25 cellular contexts compared by ENCODE assay signal in the genomic region with DNA sequence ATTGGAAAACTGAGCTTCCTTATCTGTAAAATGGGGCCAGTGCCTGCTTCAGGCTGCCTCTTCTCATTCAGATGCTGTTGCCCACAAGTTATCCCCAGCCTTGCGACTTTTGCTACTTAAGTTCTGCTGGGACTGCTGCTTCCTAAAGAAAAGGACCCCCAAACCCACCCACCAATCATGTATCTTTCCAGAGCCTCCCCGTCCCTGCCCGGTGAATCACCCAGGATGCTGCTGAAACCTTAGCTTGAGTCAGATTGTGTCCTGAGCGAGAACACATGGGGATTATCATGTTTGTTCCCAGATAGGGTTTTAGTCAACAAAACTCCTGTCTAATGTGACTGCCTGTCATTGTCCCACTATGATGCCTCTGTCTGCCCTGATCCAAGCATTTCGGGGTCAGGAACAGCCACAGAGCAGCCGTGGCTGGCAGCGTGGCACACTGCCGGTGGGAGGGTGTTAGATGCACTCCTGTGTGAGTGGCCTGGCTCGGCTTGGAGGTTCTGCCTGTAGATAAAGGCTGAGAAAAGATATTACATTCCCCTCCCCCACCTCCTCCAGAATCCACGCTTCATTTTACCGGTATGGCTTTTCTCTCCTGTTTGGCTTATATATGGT.
A peak's percentile ranks its signal among the peaks of the same experiment; 100 is the strongest.
DNase-seq lines count a peak whose midpoint lies in the region; FAIRE-seq and TF ChIP-seq lines count a peak whose summit lies in the region.
"Had no signal": no experiment of that assay in that cellular context is flagged by ENCODE, and none has a peak within 500 bp of the region (broad histone marks: within the 10 kb centered on the region; RNA-seq: fewer than 3 reads in every experiment).

No MANE protein-coding gene starts in this region.

- H3K36me3 ChIP-seq in astrocyte (ENCODE audit: insufficient read depth, low read length) (no peaks in the 10 kb centered on the region), osteoblast (ENCODE audit: insufficient read depth, low read length) (no peaks in the 10 kb centered on the region)
- no peaks in the 10 kb centered on the region for H3K36me3 ChIP-seq in effector memory CD4-positive, alpha-beta T cell (ENCODE audit: control insufficient read depth, insufficient read depth, low read length)
- H3K36me3 ChIP-seq: SJCRH30, WERI-Rb-1 had no signal

- H3K4me1 ChIP-seq in astrocyte (ENCODE audit: insufficient read depth, low read length) (peaks cover 5% of the 10 kb centered on the region), osteoblast (ENCODE audit: insufficient read depth, low read length) (no peaks in the 10 kb centered on the region)
- H3K4me1 ChIP-seq in effector memory CD4-positive, alpha-beta T cell (ENCODE audit: control insufficient read depth, insufficient read depth, low read length, poor library complexity, severe bottlenecking): no peaks in the 10 kb centered on the region
- H3K4me1 ChIP-seq: SJCRH30 had no signal

- TF ChIP-seq CTCF in astrocyte (IDR thresholded peaks at IDR 0.05; ENCODE audit: insufficient read depth, low read depth, low read length): no peak
- no peak for TF ChIP-seq CTCF in osteoblast (IDR thresholded peaks at IDR 0.05; ENCODE audit: extremely low read depth, low read depth, low read length)

- H3K27me3 Mint-ChIP-seq in astrocyte (ENCODE audit: low read depth, unreplicated experiment): peaks cover 2% of the 10 kb centered on the region
- H3K27me3 Mint-ChIP-seq: T-helper 17 cell had no signal

- no peaks in the 10 kb centered on the region for H3K36me3 Mint-ChIP-seq in astrocyte (ENCODE audit: low read depth, unreplicated experiment)
- H3K36me3 Mint-ChIP-seq: type B pancreatic cell had no signal

- no peak overlapping the region for H3K4me3 ChIP-seq in astrocyte (ENCODE audit: insufficient read depth, low read depth, low read length)
- H3K4me3 ChIP-seq in osteoblast (ENCODE audit: insufficient read depth, low read length): no peak overlapping the region
- no peak overlapping the region for H3K4me3 ChIP-seq in effector memory CD4-positive, alpha-beta T cell (ENCODE audit: insufficient read depth, low read depth, low read length, poor library complexity, severe bottlenecking)
- H3K4me3 ChIP-seq: SJCRH30, skin epidermis had no signal

- H3K4me1 Mint-ChIP-seq in astrocyte (ENCODE audit: low read depth, unreplicated experiment): no peaks in the 10 kb centered on the region
- H3K4me1 Mint-ChIP-seq: nephron progenitor cell, T-helper 17 cell had no signal

- no peak overlapping the region for H3K4me3 Mint-ChIP-seq in astrocyte (ENCODE audit: unreplicated experiment)
- H3K4me3 Mint-ChIP-seq: central memory CD8-positive, alpha-beta T cell; nephron progenitor cell; T-helper 17 cell; type B pancreatic cell had no signal

- DNase-seq in Daoy (ENCODE audit: low read depth): peak; percentile 17
- DNase-seq in HT1080 (ENCODE audit: low read depth): peak; percentile 45
- DNase-seq in astrocyte (ENCODE audit: low read depth): peak; percentile 23
- DNase-seq in iris pigment epithelial cell (ENCODE audit: low read depth): peak; percentile 71
- DNase-seq in central memory CD4-positive, alpha-beta T cell: no peak
- DNase-seq in DMS53 treated with DMSO at 0.1 percent for 48 hours (lab: John Stamatoyannopoulos, UW; ENCODE audit: unreplicated experiment): no peak
- DNase-seq in osteoblast (ENCODE audit: insufficient read length, low spot score, missing footprints): no peak
- DNase-seq in effector memory CD4-positive, alpha-beta T cell: no peak
- DNase-seq: activated CD4-positive, alpha-beta T cell treated with anti-CD3 and anti-CD28 coated beads, Interleukin-2, amount 50 U/mL, for 4 hours; activated gamma-delta T cell; activated T-cell treated with anti-CD3 and anti-CD28 coated beads for 4 hours; AML-193; DMS79 treated with DMSO at 0.1 percent for 48 hours; glutamatergic neuron; NCI-H748 treated with DMSO at 0.1 percent for 48 hours; nephron progenitor cell; SJCRH30; stimulated activated CD4-positive, alpha-beta T cell treated with anti-CD3 and anti-CD28 coated beads, Interleukin-2, amount 100 ng/mL, for 48 hours; stimulated activated naive CD8-positive, alpha-beta T cell treated with anti-CD3 and anti-CD28 coated beads, Interleukin-15, Interleukin-2, amounts not matched to agents 100 U/mL and 50 U/mL, for 24 hours; T-helper 17 cell; WERI-Rb-1 had no signal

- H3K9me3 ChIP-seq in astrocyte (ENCODE audit: insufficient read depth, low read depth, low read length): no peaks in the 10 kb centered on the region
- no peaks in the 10 kb centered on the region for H3K9me3 ChIP-seq in osteoblast (ENCODE audit: low read depth, low read length)
- H3K9me3 ChIP-seq in effector memory CD4-positive, alpha-beta T cell (ENCODE audit: control insufficient read depth, low read length): no peaks in the 10 kb centered on the region
- H3K9me3 ChIP-seq: SJCRH30 had no signal

- FAIRE-seq in astrocyte (lab: Jason Lieb, UNC): no peak

- H3K79me2 ChIP-seq in astrocyte (ENCODE audit: insufficient read depth, low read length) (no peaks in the 10 kb centered on the region), osteoblast (ENCODE audit: insufficient read depth, low read length) (no peaks in the 10 kb centered on the region)

- peak overlapping the region; percentile 50 for H3K4me2 ChIP-seq in astrocyte (ENCODE audit: low read length)
- H3K4me2 ChIP-seq in osteoblast (ENCODE audit: insufficient read depth, low read length): no peak overlapping the region

- H4K20me1 ChIP-seq in astrocyte (ENCODE audit: insufficient read depth, low read length) (no peaks in the 10 kb centered on the region), osteoblast (ENCODE audit: insufficient read depth, low read length) (no peaks in the 10 kb centered on the region)

- H3K9me3 Mint-ChIP-seq in astrocyte (ENCODE audit: unreplicated experiment): peaks cover 4% of the 10 kb centered on the region
- H3K9me3 Mint-ChIP-seq: central memory CD8-positive, alpha-beta T cell; nephron progenitor cell; type B pancreatic cell had no signal

- H3K27ac ChIP-seq in astrocyte (ENCODE audit: low read depth, low read length) (no peak overlapping the region), osteoblast (ENCODE audit: low read depth, low read length) (no peak overlapping the region)
- no peak overlapping the region for H3K27ac ChIP-seq in effector memory CD4-positive, alpha-beta T cell (ENCODE audit: insufficient read depth, low read length, poor library complexity, severe bottlenecking)
- H3K27ac ChIP-seq: SJCRH30, skin epidermis, WERI-Rb-1 had no signal

- peak overlapping the region; percentile 42 for H2AFZ ChIP-seq in astrocyte (ENCODE audit: low read depth, low read length)
- no peak overlapping the region for H2AFZ ChIP-seq in osteoblast (ENCODE audit: low read length)

- H3K27me3 ChIP-seq in astrocyte (ENCODE audit: insufficient read depth, low read length) (no peaks in the 10 kb centered on the region), osteoblast (ENCODE audit: insufficient read depth, low read length) (no peaks in the 10 kb centered on the region)
- no peaks in the 10 kb centered on the region for H3K27me3 ChIP-seq in effector memory CD4-positive, alpha-beta T cell (replicated peaks; ENCODE audit: control insufficient read depth, insufficient read depth, low read length, poor library complexity, severe bottlenecking)
- H3K27me3 ChIP-seq: SJCRH30 had no signal

- no peak overlapping the region for H3K27ac Mint-ChIP-seq in astrocyte (ENCODE audit: unreplicated experiment)
- H3K27ac Mint-ChIP-seq: nephron progenitor cell, progenitor cell of endocrine pancreas, T-helper 17 cell, type B pancreatic cell had no signal

- H3K9ac ChIP-seq in astrocyte (ENCODE audit: low read length): peak overlapping the region; percentile 13

Comparison
In these comparisons a context has a peak if more than half of its experiments do, and no peak if none do; other contexts are left out.
1. DNase-seq: peak in Daoy (single experiment), HT1080 (single experiment), astrocyte (single experiment) and iris pigment epithelial cell (single experiment); none in central memory CD4-positive, alpha-beta T cell (single experiment), DMS53 treated with DMSO at 0.1 percent for 48 hours (single experiment), osteoblast (single experiment) and effector memory CD4-positive, alpha-beta T cell (0 of 3).